8 cellular contexts compared by ENCODE assay signal in genomic region chr5:163347671-163348070, GRCh38.
A peak's percentile ranks its signal among the peaks of the same experiment; 100 is the strongest.
DNase-seq lines count a peak whose midpoint lies in the region; ATAC-seq, FAIRE-seq and TF ChIP-seq lines count a peak whose summit lies in the region.

No MANE protein-coding gene starts in this region.

- no peaks in the 10 kb centered on the region for H3K4me1 Mint-ChIP-seq in HFFc6 (ENCODE audit: low read depth)
- H3K4me1 Mint-ChIP-seq in activated CD4-positive, alpha-beta T cell treated with anti-CD3 and anti-CD28 coated beads, Interleukin-2, amount 10 ng/mL, durations not matched to agents 7 days and 5 days = no peaks in the 10 kb centered on the region

- H3K27ac ChIP-seq in H1 (ENCODE audit: low read depth, low read length) (no peak overlapping the region), substantia nigra (ENCODE audit: low read depth, low read length, poor library complexity, severe bottlenecking) (no peak overlapping the region)

- H3K79me2 ChIP-seq in H1 (ENCODE audit: control insufficient read depth in 1 of 2, insufficient read depth in 2 of 2, low read length in 2 of 2) = no peaks in the 10 kb centered on the region

- H3K9me3 Mint-ChIP-seq in HFFc6 = no peaks in the 10 kb centered on the region
- no peaks in the 10 kb centered on the region for H3K9me3 Mint-ChIP-seq in activated CD4-positive, alpha-beta T cell treated with anti-CD3 and anti-CD28 coated beads, Interleukin-2, amount 10 ng/mL, durations not matched to agents 7 days and 5 days

- 3% methylated on average over 2 of the region's 2 CpGs; no CpG with 5 or more reads in 1 of the 2 experiments for WGBS in H1 (ENCODE audit: extremely low coverage in 1 of 2, insufficient coverage in 1 of 2, insufficient read length in 1 of 2, insufficient replicate concordance in 2 of 2, low coverage in 1 of 2, low lambda C conversion rate in 2 of 2, missing lambda C conversion rate in 1 of 2), 2 experiments

- H3K4ac ChIP-seq in H1 (replicated peaks; ENCODE audit: insufficient read length, low read depth, low read length) = no peak overlapping the region

- no peak overlapping the region for H3K9ac ChIP-seq in H1 (replicated peaks in 1 of 4; ENCODE audit: extremely low read depth in 1 of 4, low read depth in 3 of 4, low read length in 3 of 4)

- no peak overlapping the region for H3K18ac ChIP-seq in H1 (ENCODE audit: extremely low read depth, low read length)

- CTCF ChIA-PET in activated CD4-positive, alpha-beta T cell treated with anti-CD3 and anti-CD28 coated beads, Interleukin-2, amount 10 ng/mL, durations not matched to agents 7 days and 5 days (lab: Charles Lee) = interaction anchor here (0.6 to 1.7 kb wide), 3 partner anchors 9 to 316 kb away, joined by 3 read pairs; no protein-coding TSS in a partner anchor
- CTCF ChIA-PET in H1 (lab: Charles Lee; ENCODE audit: partially characterized antibody) = interaction anchor here (0.5 to 6.5 kb wide), 72 partner anchors 9 to 1826 kb away, joined by 3 to 64 read pairs (median 4); no protein-coding TSS in a partner anchor

- H3K4me1 ChIP-seq in H1 (replicated peaks in 1 of 4; ENCODE audit: control insufficient read depth in 3 of 4, insufficient read depth in 4 of 4, low read length in 3 of 4) (peaks cover 0 to 4% (median 0%) of the 10 kb centered on the region in 4 experiments; a peak in 2 of 7 replicates), mucosa of descending colon (ENCODE audit: low read depth) (no peaks in the 10 kb centered on the region)

- TF ChIP-seq CTCF in HFFc6 (IDR thresholded peaks at IDR 0.05) (peak; percentile 90), H1 (IDR thresholded peaks at IDR 0.05; ENCODE audit: control extremely low read depth in 1 of 3, insufficient read depth in 1 of 3, low read depth in 1 of 3, low read length in 3 of 3) (peak in 2 of 3 experiments; percentile 76; a peak in 3 of 4 replicates), mucosa of descending colon (IDR thresholded peaks at IDR 0.05) (peak; percentile 52)

- POLR2A ChIA-PET in activated CD4-positive, alpha-beta T cell treated with anti-CD3 and anti-CD28 coated beads, Interleukin-2, amount 10 ng/mL, durations not matched to agents 7 days and 5 days (lab: Charles Lee) = no interaction called here
- POLR2A ChIA-PET in H1 (lab: Charles Lee; ENCODE audit: partially characterized antibody) = interaction anchor here (1.4 kb wide), 1 partner anchor 17 kb away, joined by 6 read pairs; no protein-coding TSS in a partner anchor

- no peaks in the 10 kb centered on the region for H3K23me2 ChIP-seq in H1 (ENCODE audit: low read depth, low read length)

- DNase-seq in A172 (ENCODE audit: low spot score) (peak; percentile 58), GM04504 (ENCODE audit: low read depth) (peak; percentile 15), HFFc6 (peak; percentile 38), NCI-H2029 (lab: John Stamatoyannopoulos, UW) (peak; percentile 8), H1 (ENCODE audit: low read depth in 1 of 2, low spot score in 2 of 2) (peak; percentile 27 to 69), mucosa of descending colon (peak in 1 of 3 donors; percentile 68), substantia nigra (lab: John Stamatoyannopoulos, UW) (peak in 37 of 49 donors; percentile 0 to 66 (median 36))
- DNase-seq in activated CD4-positive, alpha-beta T cell treated with anti-CD3 and anti-CD28 coated beads, Interleukin-2, amount 10 ng/mL, durations not matched to agents 7 days and 5 days = peak; percentile 65

- no peaks in the 10 kb centered on the region for H3K27me3 Mint-ChIP-seq in HFFc6 (ENCODE audit: insufficient read depth)
- peaks cover 2% of the 10 kb centered on the region for H3K27me3 Mint-ChIP-seq in activated CD4-positive, alpha-beta T cell treated with anti-CD3 and anti-CD28 coated beads, Interleukin-2, amount 10 ng/mL, durations not matched to agents 7 days and 5 days

- H3K9me3 ChIP-seq in H1 (ENCODE audit: insufficient read depth in 2 of 2, low read depth in 1 of 2, low read length in 1 of 2) (no peaks in the 10 kb centered on the region; a peak in 1 of 4 replicates), mucosa of descending colon (no peaks in the 10 kb centered on the region)

- H2BK12ac ChIP-seq in H1 (ENCODE audit: low read depth, low read length) = no peak overlapping the region

- H4K91ac ChIP-seq in H1 (replicated peaks; ENCODE audit: insufficient read length, low read length) = no peak overlapping the region

- no peaks in the 10 kb centered on the region for H3K36me3 Mint-ChIP-seq in HFFc6 (ENCODE audit: low read depth)
- no peaks in the 10 kb centered on the region for H3K36me3 Mint-ChIP-seq in activated CD4-positive, alpha-beta T cell treated with anti-CD3 and anti-CD28 coated beads, Interleukin-2, amount 10 ng/mL, durations not matched to agents 7 days and 5 days (ENCODE audit: low read depth)

- H3K27me3 ChIP-seq in H1 (replicated peaks in 1 of 4; ENCODE audit: control insufficient read depth in 3 of 4, extremely low read depth in 1 of 4, insufficient read depth in 3 of 4, low read length in 3 of 4) = no peaks in the 10 kb centered on the region

- H2AK5ac ChIP-seq in H1 (ENCODE audit: low read depth, low read length) = no peak overlapping the region

- TF ChIP-seq EP300 in H1 (IDR thresholded peaks at IDR 0.05; ENCODE audit: borderline replicate concordance in 1 of 2, low read depth in 2 of 2, low read length in 2 of 2) = no peak

- intact Hi-C loops in mucosa of descending colon (cut with DNase I, micrococcal nuclease) = no loop called here

- H3K36me3 ChIP-seq in H1 (ENCODE audit: control insufficient read depth in 2 of 4, insufficient read depth in 4 of 4, low read length in 3 of 4) (no peaks in the 10 kb centered on the region), mucosa of descending colon (ENCODE audit: low read depth) (no peaks in the 10 kb centered on the region)

- peak; percentile 77 for FAIRE-seq in H1 (lab: Jason Lieb, UNC)

- no peak overlapping the region for H4K5ac ChIP-seq in H1 (ENCODE audit: insufficient read length, low read depth, low read length)

- no peak overlapping the region for H2BK5ac ChIP-seq in H1 (ENCODE audit: low read depth, low read length)

- H4K8ac ChIP-seq in H1 (ENCODE audit: extremely low read depth, insufficient read depth, low read length) = no peak overlapping the region

- no peak for TF ChIP-seq POLR2A in H1 (IDR thresholded peaks at IDR 0.05; ENCODE audit: control extremely low read depth in 1 of 2, low read depth in 2 of 2, low read length in 2 of 2)

- H3K56ac ChIP-seq in H1 (replicated peaks; ENCODE audit: insufficient read length, low read depth, low read length) = no peak overlapping the region

- H2BK15ac ChIP-seq in H1 (ENCODE audit: low read length) = no peak overlapping the region

- H3K79me1 ChIP-seq in H1 (ENCODE audit: low read depth, low read length) = no peaks in the 10 kb centered on the region

- no peak overlapping the region for H3K4me3 ChIP-seq in H1 (ENCODE audit: extremely low read depth in 1 of 4, insufficient read depth in 2 of 4, low read depth in 3 of 4, low read length in 4 of 4)
- H3K4me3 ChIP-seq in mucosa of descending colon = no peak overlapping the region

- no peak overlapping the region for H2BK120ac ChIP-seq in H1 (replicated peaks; ENCODE audit: low read depth, low read length)

- peak; percentile 66 for ATAC-seq in mucosa of descending colon

- H3K4me3 Mint-ChIP-seq in HFFc6 = no peak overlapping the region
- no peak overlapping the region for H3K4me3 Mint-ChIP-seq in activated CD4-positive, alpha-beta T cell treated with anti-CD3 and anti-CD28 coated beads, Interleukin-2, amount 10 ng/mL, durations not matched to agents 7 days and 5 days

- H3K23ac ChIP-seq in H1 (ENCODE audit: insufficient read length) = no peak overlapping the region

- H2AFZ ChIP-seq in H1 (ENCODE audit: low read length) = no peak overlapping the region

- no peak overlapping the region for H3K27ac Mint-ChIP-seq in HFFc6
- H3K27ac Mint-ChIP-seq in activated CD4-positive, alpha-beta T cell treated with anti-CD3 and anti-CD28 coated beads, Interleukin-2, amount 10 ng/mL, durations not matched to agents 7 days and 5 days = no peak overlapping the region

- peak; percentile 95 for TF ChIP-seq RAD21 in H1 (IDR thresholded peaks at IDR 0.05 in 1 of 2, conservative IDR thresholded peaks at IDR 0.05 in 1 of 2; ENCODE audit: low read depth in 2 of 2, low read length in 2 of 2)

- H4K20me1 ChIP-seq in H1 (replicated peaks in 1 of 2; ENCODE audit: control insufficient read depth in 1 of 2, insufficient read depth in 2 of 2, low read length in 2 of 2) = no peaks in the 10 kb centered on the region

- H3K14ac ChIP-seq in H1 (ENCODE audit: insufficient read length) = no peak overlapping the region

- H3K4me2 ChIP-seq in H1 (ENCODE audit: insufficient read depth in 1 of 2, low read depth in 2 of 2, low read length in 2 of 2) = no peak overlapping the region

- no peak overlapping the region for H2BK20ac ChIP-seq in H1 (ENCODE audit: low read length)

TF ChIP-seq in H1, 55 proteins besides CTCF, POLR2A, EP300 and RAD21:
- TF ChIP-seq TEAD4 (IDR thresholded peaks at IDR 0.05; ENCODE audit: low read depth, low read length) (peak; percentile 8; the same call in 1 of the 2 replicates), PHF8 (conservative IDR thresholded peaks at IDR 0.05; ENCODE audit: low read depth, low read length) (no peak), SIX5 (IDR thresholded peaks at IDR 0.05; ENCODE audit: low read depth, low read length) (no peak), CEBPB (IDR thresholded peaks at IDR 0.05; ENCODE audit: low read depth, low read length) (0 out of 2 replicates have a peak, but pooled peaks have one; percentile 21), SRF (IDR thresholded peaks at IDR 0.05; ENCODE audit: low read depth, low read length) (no peak)
